ENCODE assay signal across 16 cellular contexts in the genomic region with DNA sequence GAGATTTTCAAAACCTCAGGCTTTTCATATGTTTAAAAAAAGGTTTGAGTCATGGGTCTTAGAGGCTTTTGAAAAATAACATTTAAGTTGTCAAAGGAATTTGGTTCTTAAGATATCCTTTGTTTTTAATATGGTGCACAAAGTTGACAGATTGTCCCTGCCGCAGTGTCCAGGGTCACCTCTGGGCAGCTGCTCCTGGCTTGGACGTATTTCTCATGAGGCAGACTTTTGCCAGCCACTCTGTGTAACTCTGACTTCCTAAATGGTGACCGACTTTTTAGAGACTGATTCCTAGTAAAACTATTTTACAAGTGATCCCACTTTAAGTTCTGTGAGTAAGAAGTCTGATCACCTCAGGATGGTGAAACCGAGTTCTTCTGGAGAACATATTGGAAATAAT. TPM values are rescaled to one million over a fixed set of nuclear protein-coding genes. Genes with fewer than 3 reads are reported as not detected.
DNase-seq lines count a peak whose midpoint lies in the region; ATAC-seq and TF ChIP-seq lines count a peak whose summit lies in the region.
"Had no signal": no experiment of that assay in that cellular context is flagged by ENCODE, and none has a peak within 500 bp of the region (broad histone marks: within the 10 kb centered on the region; RNA-seq: fewer than 3 reads in every experiment).

No MANE protein-coding gene starts in this region.

- H4K20me1 ChIP-seq in smooth muscle cell (ENCODE audit: low read depth) = peaks cover 100% of the 10 kb centered on the region

- H3K4me3 ChIP-seq in brain microvascular endothelial cell (ENCODE audit: low read depth, low read length) (no peak overlapping the region), smooth muscle cell (no peak overlapping the region)

- H2AFZ ChIP-seq in smooth muscle cell (ENCODE audit: low read depth) = no peak overlapping the region

- no peak for DNase-seq in left ventricle myocardium superior
- no peak for DNase-seq in cardiac septum (ENCODE audit: low spot score)
- no peak for DNase-seq in brain microvascular endothelial cell
- DNase-seq in smooth muscle cell (lab: John Stamatoyannopoulos, UW; ENCODE audit: unreplicated experiment) = no peak
- DNase-seq in activated effector memory CD4-positive, alpha-beta T cell treated with anti-CD3 and anti-CD28 coated beads, Interleukin-2, amount 50 U/mL, for 16 hours = no peak
- DNase-seq: Kasumi-1, NCI-H1417, NCI-H1694 treated with DMSO at 0.1 percent for 48 hours, NCI-H2081 treated with DMSO at 0.1 percent for 48 hours, NCI-H2171 treated with DMSO at 0.1 percent for 48 hours, NCI-H524 treated with DMSO at 0.1 percent for 48 hours, OCI-M1, SHP77, SK-N-SH had no signal

- in situ Hi-C loops in brain microvascular endothelial cell (cut with HindIII; ENCODE audit: low pct_ligation_motif_present, low sequenced_read_pairs) = no loop called here

- H3K36me3 ChIP-seq in brain microvascular endothelial cell (replicated peaks) (peaks cover 49% of the 10 kb centered on the region), smooth muscle cell (ENCODE audit: low read depth) (peaks cover 11% of the 10 kb centered on the region)

- WGBS in smooth muscle cell (ENCODE audit: low lambda C conversion rate) = 90% methylated on average over 4 of the region's 4 CpGs

- H3K27ac ChIP-seq in brain microvascular endothelial cell = peak overlapping the region; percentile 82
- H3K27ac ChIP-seq in smooth muscle cell (ENCODE audit: low read depth) = peak overlapping the region; percentile 38

- H3K9ac ChIP-seq in smooth muscle cell (ENCODE audit: low read depth) = no peak overlapping the region
- H3K9ac ChIP-seq: SK-N-SH had no signal

- peak; percentile 53 for ATAC-seq in left ventricle myocardium superior
- no peak for ATAC-seq in HG03196 (IDR thresholded peaks at IDR 0.05; ENCODE audit: unreplicated experiment)
- ATAC-seq in GM18909 (IDR thresholded peaks at IDR 0.05; ENCODE audit: poor library complexity, unreplicated experiment) = no peak

- no peaks in the 10 kb centered on the region for H3F3A ChIP-seq in smooth muscle cell (ENCODE audit: low read depth)

- H3K79me2 ChIP-seq in smooth muscle cell (ENCODE audit: low read depth) = peaks cover 46% of the 10 kb centered on the region

- H3K4me1 ChIP-seq in smooth muscle cell (ENCODE audit: low read depth) = no peaks in the 10 kb centered on the region

- H3K27me3 ChIP-seq in brain microvascular endothelial cell (replicated peaks) (no peaks in the 10 kb centered on the region), smooth muscle cell (ENCODE audit: low read depth) (no peaks in the 10 kb centered on the region)

- TF ChIP-seq CTCF in brain microvascular endothelial cell (IDR thresholded peaks at IDR 0.05; ENCODE audit: low read depth, low read length, missing control alignments) = no peak
- no peak for TF ChIP-seq CTCF in smooth muscle cell (IDR thresholded peaks at IDR 0.05; ENCODE audit: borderline replicate concordance, insufficient read depth, poor library complexity, severe bottlenecking)

- intact Hi-C loops in left ventricle myocardium superior (cut with micrococcal nuclease) = no loop called here
- intact Hi-C loops in cardiac septum (cut with DNase I) = no loop called here

- H3K4me2 ChIP-seq in smooth muscle cell = no peak overlapping the region
- H3K4me2 ChIP-seq: SK-N-SH had no signal

- H3K9me3 ChIP-seq in smooth muscle cell (replicated peaks; ENCODE audit: low read depth) = no peaks in the 10 kb centered on the region
- H3K9me3 ChIP-seq: SK-N-SH had no signal

RNA-seq across cellular contexts. Expression of a gene that starts 27.5 kb away (rescaled TPM):
- total RNA-seq in left ventricle myocardium superior (2.7 TPM), cardiac septum (3.9 TPM), smooth muscle cell (4.9 and 10.5 TPM in 2 replicates)
- polyA plus RNA-seq in smooth muscle cell = 8.3 and 10.0 TPM in 2 replicates

RNA-seq across cellular contexts. Expression of a gene that starts 27.9 kb away (rescaled TPM):
- 53.1 TPM for total RNA-seq in left ventricle myocardium superior
- 60.9 TPM for total RNA-seq in cardiac septum
- 33.9 and 42.6 TPM in 2 replicates for total RNA-seq in smooth muscle cell
- 41.5 and 55.9 TPM in 2 replicates for polyA plus RNA-seq in smooth muscle cell

RNA-seq across cellular contexts. Expression of a gene that starts 58.7 kb away (rescaled TPM):
- 146 TPM for total RNA-seq in left ventricle myocardium superior
- total RNA-seq in cardiac septum = 219 TPM
- total RNA-seq in smooth muscle cell = 184 and 224 TPM in 2 replicates
- 167 and 180 TPM in 2 replicates for polyA plus RNA-seq in smooth muscle cell
